7 cellular contexts compared by ENCODE assay signal in genomic region chr12:57090924-57091632, GRCh38. TPM values are rescaled to one million over a fixed set of nuclear protein-coding genes. Genes with fewer than 3 reads are reported as not detected.
A peak's percentile ranks its signal among the peaks of the same experiment; 100 is the strongest.
DNase-seq lines count a peak whose midpoint lies in the region; ATAC-seq and TF ChIP-seq lines count a peak whose summit lies in the region.
"Had no signal": no experiment of that assay in that cellular context is flagged by ENCODE, and none has a peak within 500 bp of the region (broad histone marks: within the 10 kb centered on the region; RNA-seq: fewer than 3 reads in every experiment).

No MANE protein-coding gene starts in this region.

- WGBS in smooth muscle cell (ENCODE audit: low lambda C conversion rate), result 87% methylated on average over 22 of the region's 22 CpGs

- H3K27me3 ChIP-seq in smooth muscle cell (ENCODE audit: low read depth), result no peaks in the 10 kb centered on the region

- H3K36me3 ChIP-seq in smooth muscle cell (ENCODE audit: low read depth), result no peaks in the 10 kb centered on the region

- H2AFZ ChIP-seq in smooth muscle cell (ENCODE audit: low read depth), result no peak overlapping the region

- H3K9ac ChIP-seq in smooth muscle cell (ENCODE audit: low read depth), result peak overlapping the region; percentile 96

- in situ Hi-C loops in SK-MEL-5 (cut with HindIII; ENCODE audit: low pct_unique_long_range_greater_than_20kb, low sequenced_read_pairs), result no loop called here

- no peaks in the 10 kb centered on the region for H3K9me3 ChIP-seq in smooth muscle cell (replicated peaks; ENCODE audit: low read depth)

- H4K20me1 ChIP-seq in smooth muscle cell (ENCODE audit: low read depth), result peaks cover 53% of the 10 kb centered on the region

- TF ChIP-seq CTCF in epithelial cell of proximal tubule (conservative IDR thresholded peaks at IDR 0.05; ENCODE audit: low read depth, low read length) (no peak), smooth muscle cell (IDR thresholded peaks at IDR 0.05; ENCODE audit: borderline replicate concordance, insufficient read depth, poor library complexity, severe bottlenecking) (no peak)

- peak overlapping the region; percentile 92 for H3K4me2 ChIP-seq in smooth muscle cell

- H3F3A ChIP-seq in smooth muscle cell (ENCODE audit: low read depth), result peaks cover 40% of the 10 kb centered on the region

- H3K4me1 ChIP-seq in smooth muscle cell (ENCODE audit: low read depth), result peaks cover 37% of the 10 kb centered on the region

- DNase-seq in SK-MEL-5 (ENCODE audit: low read depth, low spot score), result peak; percentile 16
- no peak for DNase-seq in epithelial cell of proximal tubule (ENCODE audit: low read depth)
- DNase-seq in smooth muscle cell (lab: John Stamatoyannopoulos, UW; ENCODE audit: unreplicated experiment), result no peak
- no peak for DNase-seq in MV-4-11 (lab: John Stamatoyannopoulos, UW)
- no peak for DNase-seq in activated CD4-positive, alpha-beta T cell treated with anti-CD3 and anti-CD28 coated beads, Interleukin-2, amount 50 U/mL, for 48 hours

- H3K4me3 ChIP-seq in epithelial cell of proximal tubule (ENCODE audit: low read depth, low read length) (peak overlapping the region; percentile 93), smooth muscle cell (peak overlapping the region; percentile 89)

- peaks cover 41% of the 10 kb centered on the region for H3K79me2 ChIP-seq in smooth muscle cell (ENCODE audit: low read depth)

- H3K27ac ChIP-seq in smooth muscle cell (ENCODE audit: low read depth), result peak overlapping the region; percentile 100

- no peak for ATAC-seq in GM21360 (IDR thresholded peaks at IDR 0.05; ENCODE audit: unreplicated experiment)
- ATAC-seq: left lobe of liver had no signal

RNA-seq across cellular contexts. Expression of gene NAB2, which starts 2.2 kb away (rescaled TPM):
- total RNA-seq in SK-MEL-5 (2014; rRNA removed; shearing (Covaris generic)), result 74.0 and 79.0 TPM in 2 replicates
- 62.1 and 63.5 TPM in 2 replicates for polyA plus RNA-seq in SK-MEL-5 (2015; cell fraction: cytosol; rRNA removed)
- 35.8 and 46.9 TPM in 2 replicates for polyA plus RNA-seq in SK-MEL-5 (2015; cell fraction: nucleus; rRNA removed)
- total RNA-seq in epithelial cell of proximal tubule (15.9 and 24.4 TPM in 2 replicates), smooth muscle cell (57.8 and 58.3 TPM in 2 replicates)
- polyA plus RNA-seq in smooth muscle cell, result 37.9 and 39.7 TPM in 2 replicates

RNA-seq across cellular contexts. Expression of gene NEMP1, which starts 12.5 kb away (rescaled TPM):
- 30.5 and 30.9 TPM in 2 replicates for total RNA-seq in SK-MEL-5 (2014; rRNA removed; shearing (Covaris generic))
- polyA plus RNA-seq in SK-MEL-5 (2015; cell fraction: cytosol; rRNA removed), result 23.9 and 29.8 TPM in 2 replicates
- polyA plus RNA-seq in SK-MEL-5 (2015; cell fraction: nucleus; rRNA removed), result 47.4 and 57.7 TPM in 2 replicates
- 15.7 and 18.7 TPM in 2 replicates for total RNA-seq in epithelial cell of proximal tubule
- 8.9 and 12.6 TPM in 2 replicates for total RNA-seq in smooth muscle cell
- polyA plus RNA-seq in smooth muscle cell, result 3.2 and 4.0 TPM in 2 replicates

RNA-seq across cellular contexts. Expression of gene STAT6, which starts 20.1 kb away (rescaled TPM):
- 39.6 and 39.7 TPM in 2 replicates for total RNA-seq in SK-MEL-5 (2014; rRNA removed; shearing (Covaris generic))
- polyA plus RNA-seq in SK-MEL-5 (2015; cell fraction: cytosol; rRNA removed), result 59.1 and 79.1 TPM in 2 replicates
- polyA plus RNA-seq in SK-MEL-5 (2015; cell fraction: nucleus; rRNA removed), result 236 and 242 TPM in 2 replicates
- total RNA-seq in epithelial cell of proximal tubule, result 66.1 and 71.4 TPM in 2 replicates
- total RNA-seq in smooth muscle cell, result 39.1 and 56.8 TPM in 2 replicates
- polyA plus RNA-seq in smooth muscle cell, result 38.7 and 48.5 TPM in 2 replicates

RNA-seq across cellular contexts. Expression of gene LRP1, which starts 37.2 kb away (rescaled TPM):
- 4.2 and 6.4 TPM in 2 replicates for total RNA-seq in SK-MEL-5 (2014; rRNA removed; shearing (Covaris generic))
- polyA plus RNA-seq in SK-MEL-5 (2015; cell fraction: cytosol; rRNA removed), result 23.5 and 28.3 TPM in 2 replicates
- polyA plus RNA-seq in SK-MEL-5 (2015; cell fraction: nucleus; rRNA removed), result 24.9 and 26.7 TPM in 2 replicates
- total RNA-seq in epithelial cell of proximal tubule (0.72 and 8.9 TPM in 2 replicates), smooth muscle cell (80.3 and 95.4 TPM in 2 replicates)
- 75.3 and 83.1 TPM in 2 replicates for polyA plus RNA-seq in smooth muscle cell

RNA-seq across cellular contexts. Expression of gene MYO1A, which starts 41.1 kb away (rescaled TPM):
- total RNA-seq in SK-MEL-5 (2014; rRNA removed; shearing (Covaris generic)), result not detected in 2 replicates
- polyA plus RNA-seq in SK-MEL-5 (2015; cell fraction: cytosol; rRNA removed), result not detected in 2 replicates
- 0.23 TPM in 1 of 2 replicates, not detected in the other for polyA plus RNA-seq in SK-MEL-5 (2015; cell fraction: nucleus; rRNA removed)
- total RNA-seq in epithelial cell of proximal tubule (0.07 TPM in 1 of 2 replicates, not detected in the other), smooth muscle cell (not detected in 2 replicates)
- polyA plus RNA-seq in smooth muscle cell, result not detected in 2 replicates
